ENCODE assay signal across 9 cellular contexts in the genomic region with DNA sequence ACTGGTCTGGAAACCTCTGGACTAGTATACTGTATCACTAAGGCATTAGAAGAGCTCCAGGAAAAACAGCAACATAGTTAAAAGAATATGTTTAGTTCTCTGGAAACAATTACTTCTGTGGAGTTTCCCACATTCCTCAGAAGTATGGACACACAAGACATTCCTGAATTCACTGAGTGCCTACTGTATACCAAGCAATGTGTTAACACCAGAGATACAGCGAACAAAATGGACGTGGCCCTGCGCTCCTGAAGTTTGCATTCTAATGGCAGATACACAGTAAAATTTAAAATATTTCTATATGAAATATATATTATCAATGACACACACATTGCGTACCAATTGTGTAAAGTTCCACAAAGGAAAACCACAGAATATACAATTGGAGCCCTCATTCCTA. TPM values are rescaled to one million over a fixed set of nuclear protein-coding genes. Genes with fewer than 3 reads are reported as not detected.
A peak's percentile ranks its signal among the peaks of the same experiment; 100 is the strongest.
DNase-seq lines count a peak whose midpoint lies in the region; ATAC-seq and TF ChIP-seq lines count a peak whose summit lies in the region.
"Had no signal": no experiment of that assay in that cellular context is flagged by ENCODE, and none has a peak within 500 bp of the region (broad histone marks: within the 10 kb centered on the region; RNA-seq: fewer than 3 reads in every experiment).

No MANE protein-coding gene starts in this region.

- peak overlapping the region; percentile 91 to 99 (median 96) for H3K4me2 ChIP-seq in BLaER1 treated with 17β-estradiol and CSF1 and Interleukin-3, amounts not matched to agents 10 nM and 100 nM
- peak overlapping the region; percentile 65 for H3K4me2 ChIP-seq in MM.1S (ENCODE audit: low read depth, low read length)

- ATAC-seq in natural killer cell treated with Interleukin-12 subunit alpha and Interleukin-12 subunit beta and Interleukin-15 and Interleukin-18, amount 100 ng/mL, for 72 hours = no peak
- no peak for ATAC-seq in HG02870 (IDR thresholded peaks at IDR 0.05; ENCODE audit: unreplicated experiment)

- DNase-seq in MM.1S (no peak), dermis blood vessel endothelial cell (peak; percentile 44), AG08396 (ENCODE audit: low spot score) (no peak), NCI-H2107 (lab: John Stamatoyannopoulos, UW) (no peak)
- no peak for DNase-seq in natural killer cell treated with Interleukin-12 subunit alpha and Interleukin-12 subunit beta and Interleukin-15 and Interleukin-18, amount 100 ng/mL, for 72 hours (ENCODE audit: low spot score)
- no peak for DNase-seq in NK-92 treated with Interleukin-12 subunit alpha and Interleukin-12 subunit beta, amount 100 ng/mL, for 24 hours (lab: John Stamatoyannopoulos, UW)

- peak overlapping the region; percentile 84 to 91 (median 89); a peak in 21 of 22 replicates for H3K9ac ChIP-seq in BLaER1 treated with 17β-estradiol and CSF1 and Interleukin-3, amounts not matched to agents 10 nM and 100 nM
- peak overlapping the region; percentile 85; the same call in 1 of the 2 replicates for H3K9ac ChIP-seq in MM.1S (ENCODE audit: low read length)

- peaks cover 28 to 34% (median 29%) of the 10 kb centered on the region in 11 experiments for H3K36me3 ChIP-seq in BLaER1 treated with 17β-estradiol and CSF1 and Interleukin-3, amounts not matched to agents 10 nM and 100 nM
- no peaks in the 10 kb centered on the region for H3K36me3 ChIP-seq in MM.1S (replicated peaks; ENCODE audit: insufficient read depth, low read length)

- no peak overlapping the region for H2AFZ ChIP-seq in MM.1S (ENCODE audit: low read length)

- no peaks in the 10 kb centered on the region for H3K9me3 Mint-ChIP-seq in natural killer cell treated with Interleukin-12 subunit alpha and Interleukin-12 subunit beta and Interleukin-15 and Interleukin-18, amount 100 ng/mL, for 72 hours

- H3K27me3 ChIP-seq in BLaER1 treated with 17β-estradiol and CSF1 and Interleukin-3, amounts not matched to agents 10 nM and 100 nM = no peaks in the 10 kb centered on the region
- H3K27me3 ChIP-seq in MM.1S (replicated peaks; ENCODE audit: insufficient read depth, low read length) = no peaks in the 10 kb centered on the region

- no peaks in the 10 kb centered on the region for H3K9me2 ChIP-seq in MM.1S (replicated peaks; ENCODE audit: insufficient read depth, low read length)

- peak overlapping the region; percentile 89 for H3K4me3 Mint-ChIP-seq in natural killer cell treated with Interleukin-12 subunit alpha and Interleukin-12 subunit beta and Interleukin-15 and Interleukin-18, amount 100 ng/mL, for 72 hours

- H3K9me3 ChIP-seq in BLaER1 treated with 17β-estradiol and CSF1 and Interleukin-3, amounts not matched to agents 10 nM and 100 nM (replicated peaks in 1 of 11) = no peaks in the 10 kb centered on the region
- no peaks in the 10 kb centered on the region for H3K9me3 ChIP-seq in MM.1S (replicated peaks; ENCODE audit: insufficient read depth, low read length)

- peaks cover 16 to 17% of the 10 kb centered on the region in 2 donors for H3K4me1 Mint-ChIP-seq in natural killer cell treated with Interleukin-12 subunit alpha and Interleukin-12 subunit beta and Interleukin-15 and Interleukin-18, amount 100 ng/mL, for 72 hours (ENCODE audit: low read depth in 2 of 2)

- peak overlapping the region; percentile 77 to 94 (median 88) for H3K4me3 ChIP-seq in BLaER1 treated with 17β-estradiol and CSF1 and Interleukin-3, amounts not matched to agents 10 nM and 100 nM
- H3K4me3 ChIP-seq in MM.1S (ENCODE audit: low read length) = peak overlapping the region; percentile 76

- H3K27ac ChIP-seq in BLaER1 treated with 17β-estradiol and CSF1 and Interleukin-3, amounts not matched to agents 10 nM and 100 nM = peak overlapping the region in 9 of 11 experiments; percentile 37 to 89 (median 85); a peak in 14 of 22 replicates
- H3K27ac ChIP-seq in MM.1S (ENCODE audit: low read length) = peak overlapping the region; percentile 65; the same call in 1 of the 2 replicates

- H3K4me1 ChIP-seq in BLaER1 treated with 17β-estradiol and CSF1 and Interleukin-3, amounts not matched to agents 10 nM and 100 nM = peaks cover 23 to 38% (median 25%) of the 10 kb centered on the region in 10 experiments
- peaks cover 4% of the 10 kb centered on the region; the same call in 1 of the 2 replicates for H3K4me1 ChIP-seq in MM.1S (ENCODE audit: low read length)

- peaks cover 0 to 9% (median 3%) of the 10 kb centered on the region in 11 experiments; a peak in 7 of 22 replicates for H4K20me1 ChIP-seq in BLaER1 treated with 17β-estradiol and CSF1 and Interleukin-3, amounts not matched to agents 10 nM and 100 nM
- no peaks in the 10 kb centered on the region for H4K20me1 ChIP-seq in MM.1S (ENCODE audit: insufficient read depth, low read length)

- peaks cover 8% of the 10 kb centered on the region; the same call in 1 of the 2 replicates for H3K79me2 ChIP-seq in MM.1S (ENCODE audit: low read length)

- peaks cover 8% of the 10 kb centered on the region for H3K36me3 Mint-ChIP-seq in natural killer cell treated with Interleukin-12 subunit alpha and Interleukin-12 subunit beta and Interleukin-15 and Interleukin-18, amount 100 ng/mL, for 72 hours

- H3K27ac Mint-ChIP-seq in natural killer cell treated with Interleukin-12 subunit alpha and Interleukin-12 subunit beta and Interleukin-15 and Interleukin-18, amount 100 ng/mL, for 72 hours = peak overlapping the region; percentile 82 to 92

- no peaks in the 10 kb centered on the region for H3K27me3 Mint-ChIP-seq in natural killer cell treated with Interleukin-12 subunit alpha and Interleukin-12 subunit beta and Interleukin-15 and Interleukin-18, amount 100 ng/mL, for 72 hours

- no peak for TF ChIP-seq CTCF in MM.1S (IDR thresholded peaks at IDR 0.05; ENCODE audit: low read length)

- H3F3A ChIP-seq in MM.1S (ENCODE audit: insufficient read depth, low read length) = peaks cover 2% of the 10 kb centered on the region; the same call in 1 of the 2 replicates

RNA-seq across cellular contexts. Expression of gene ANGEL1, which starts 1.1 kb away (rescaled TPM):
- 9.4 and 10.4 TPM in 2 replicates for total RNA-seq in dermis blood vessel endothelial cell
- total RNA-seq in natural killer cell treated with Interleukin-12 subunit alpha and Interleukin-12 subunit beta and Interleukin-15 and Interleukin-18, amount 100 ng/mL, for 72 hours = 10 to 100 TPM; 11.7 to 14.6 TPM

RNA-seq across cellular contexts. Expression of gene LRRC74A, which starts 14.6 kb away (rescaled TPM):
- not detected in 2 replicates for total RNA-seq in dermis blood vessel endothelial cell
- not detected for total RNA-seq in natural killer cell treated with Interleukin-12 subunit alpha and Interleukin-12 subunit beta and Interleukin-15 and Interleukin-18, amount 100 ng/mL, for 72 hours
- total RNA-seq: temporal lobe had no signal

RNA-seq across cellular contexts. Expression of gene VASH1, which starts 50.3 kb away (rescaled TPM):
- total RNA-seq in dermis blood vessel endothelial cell = 97.0 and 97.9 TPM in 2 replicates
- 1 to 10 TPM; 1.2 to 1.9 TPM for total RNA-seq in natural killer cell treated with Interleukin-12 subunit alpha and Interleukin-12 subunit beta and Interleukin-15 and Interleukin-18, amount 100 ng/mL, for 72 hours

Comparison
In these comparisons a context has a peak if more than half of its experiments do, and no peak if none do; other contexts are left out.
1. RNA of gene VASH1, which starts 50.3 kb away (total RNA-seq): 97.0 to 97.9 TPM in dermis blood vessel endothelial cell; 1.2 to 1.9 TPM in natural killer cell treated with Interleukin-12 subunit alpha and Interleukin-12 subunit beta and Interleukin-15 and Interleukin-18, amount 100 ng/mL, for 72 hours; every median in the first group is over 10 times any median in the second.